Comparison of ENCODE assay signal across 16 cellular contexts in the genomic region with DNA sequence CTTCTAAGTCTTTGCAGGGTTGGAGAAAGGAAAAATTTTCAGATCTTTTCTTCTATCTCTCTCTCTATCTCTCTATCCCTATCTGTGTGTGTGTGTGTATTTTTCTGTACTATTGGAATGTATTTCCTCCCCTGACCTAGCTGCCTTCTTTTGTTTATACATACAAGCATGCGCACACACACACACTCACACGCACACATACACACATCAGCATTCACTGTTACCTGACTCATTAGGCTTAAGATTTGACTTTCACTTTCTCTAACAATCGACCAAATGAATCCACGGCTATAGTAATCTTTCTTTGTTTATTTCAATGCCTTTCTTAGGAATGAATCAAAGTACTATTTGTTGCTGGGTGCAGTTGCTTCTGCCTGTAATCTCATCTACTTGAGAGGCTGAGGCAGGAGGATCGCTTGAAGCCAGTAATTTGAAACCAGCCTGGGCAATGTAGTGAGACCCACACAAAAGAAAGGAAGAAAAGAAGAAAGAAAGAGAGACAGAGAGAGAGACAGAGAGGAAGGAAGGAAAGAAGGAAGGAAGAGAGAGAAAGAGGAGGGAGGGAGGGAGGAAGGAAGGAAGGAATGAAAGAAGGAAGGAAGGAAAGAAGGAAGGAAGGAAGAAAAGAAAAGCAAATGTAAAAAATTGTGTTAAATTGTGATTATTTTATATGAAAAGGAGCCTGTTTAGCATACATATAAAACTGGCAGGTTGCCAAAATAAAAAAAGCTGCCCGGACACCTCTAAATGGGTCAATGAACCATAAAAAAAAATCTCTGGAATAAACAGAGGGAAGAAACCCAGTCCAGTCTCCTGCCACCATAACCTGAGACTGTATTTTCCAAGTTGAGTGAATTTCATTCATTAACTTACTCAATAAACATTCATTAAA.
DNase-seq lines count a peak whose midpoint lies in the region; ATAC-seq, FAIRE-seq and TF ChIP-seq lines count a peak whose summit lies in the region.
"Had no signal": no experiment of that assay in that cellular context is flagged by ENCODE, and none has a peak within 500 bp of the region (broad histone marks: within the 10 kb centered on the region; RNA-seq: fewer than 3 reads in every experiment).

No MANE protein-coding gene starts in this region.

- peaks cover 50% of the 10 kb centered on the region for H3K27me3 ChIP-seq in PC-3 (ENCODE audit: low read length)

- no peak overlapping the region for H3K4me3 Mint-ChIP-seq in HFFc6
- H3K4me3 Mint-ChIP-seq: memory B cell had no signal

- CTCF ChIA-PET in PC-3 (lab: Charles Lee), result no interaction called here

- no TSS peak for BruUV-seq in PC-3 (replicated peaks; lab: Mats Ljungman, UMichigan)

- POLR2A ChIA-PET in PC-3 (lab: Charles Lee; ENCODE audit: unreplicated experiment), result no interaction called here

- no peak overlapping the region for H2AFZ ChIP-seq in PC-3 (ENCODE audit: low read length)

- H4K20me1 ChIP-seq in PC-3 (ENCODE audit: low read length), result no peaks in the 10 kb centered on the region

- no peak for FAIRE-seq in urothelium cell line (lab: Jason Lieb, UNC)

- H3K9me3 Mint-ChIP-seq in HFFc6, result no peaks in the 10 kb centered on the region; the same call in 1 of the 2 replicates
- H3K9me3 Mint-ChIP-seq: memory B cell had no signal

- H3K36me3 ChIP-seq in PC-3 (ENCODE audit: low read depth, low read length), result no peaks in the 10 kb centered on the region
- H3K36me3 ChIP-seq: cardiac muscle cell had no signal

- no peaks in the 10 kb centered on the region for H3K9me3 ChIP-seq in PC-3 (ENCODE audit: low read length)

- no peak for ATAC-seq in PC-3
- ATAC-seq: Right ventricle myocardium inferior had no signal

- peak overlapping the region; percentile 32; the same call in 1 of the 2 replicates for H3K4me3 ChIP-seq in PC-3 (ENCODE audit: low read length)
- H3K4me3 ChIP-seq: cardiac muscle cell, smooth muscle cell had no signal

- no peaks in the 10 kb centered on the region for H3K36me3 Mint-ChIP-seq in HFFc6 (ENCODE audit: low read depth)
- H3K36me3 Mint-ChIP-seq: memory B cell had no signal

- TF ChIP-seq CTCF in PC-3 (conservative IDR thresholded peaks at IDR 0.05; ENCODE audit: low read depth, low read length), result no peak
- TF ChIP-seq CTCF in HFFc6 (IDR thresholded peaks at IDR 0.05), result no peak

- no peak overlapping the region for H3K9ac ChIP-seq in PC-3 (ENCODE audit: low read length)
- H3K9ac ChIP-seq: KMS-11 had no signal

- H3K27ac Mint-ChIP-seq in HFFc6, result no peak overlapping the region
- H3K27ac Mint-ChIP-seq: memory B cell had no signal

- no peaks in the 10 kb centered on the region for H3F3A ChIP-seq in PC-3 (ENCODE audit: low read length, unreplicated experiment)

- no peaks in the 10 kb centered on the region for H3K9me2 ChIP-seq in PC-3 (replicated peaks; ENCODE audit: low read length)

- intact Hi-C loops in PC-3 (cut with micrococcal nuclease), result no loop called here

- no peak overlapping the region for H3K27ac ChIP-seq in PC-3 (ENCODE audit: low read length)
- no peak overlapping the region for H3K27ac ChIP-seq in epithelial cell of prostate
- H3K27ac ChIP-seq: cardiac muscle cell, KMS-11 had no signal

- H3K4me1 Mint-ChIP-seq in HFFc6 (ENCODE audit: low read depth), result no peaks in the 10 kb centered on the region
- H3K4me1 Mint-ChIP-seq: memory B cell had no signal

- H3K79me2 ChIP-seq in PC-3 (ENCODE audit: low read length), result no peaks in the 10 kb centered on the region

- H3K4me1 ChIP-seq in PC-3 (ENCODE audit: insufficient read depth, low read length), result no peaks in the 10 kb centered on the region

- peak overlapping the region; percentile 37 for H3K4me2 ChIP-seq in PC-3 (ENCODE audit: low read length)
- H3K4me2 ChIP-seq: KMS-11 had no signal

- no peaks in the 10 kb centered on the region; the same call in 1 of the 2 replicates for H3K27me3 Mint-ChIP-seq in HFFc6 (ENCODE audit: insufficient read depth)

- DNase-seq in ELR (ENCODE audit: low read depth), result peak; percentile 47
- no peak for DNase-seq in PC-3
- peak; percentile 60 for DNase-seq in epithelial cell of prostate (ENCODE audit: low read depth, low spot score)
- DNase-seq in myocyte (ENCODE audit: low read depth), result peak; percentile 2
- DNase-seq in HFFc6, result no peak
- DNase-seq in cortex of kidney (lab: John Stamatoyannopoulos, UW), result no peak
- no peak for DNase-seq in cerebellar nuclear complex (lab: John Stamatoyannopoulos, UW)
- DNase-seq in urothelium cell line (ENCODE audit: low spot score), result no peak
- DNase-seq: activated gamma-delta T cell treated with Interleukin-2 at 50 U/mL for 16 hours, NCI-H1694 treated with DMSO at 0.1 percent for 48 hours, NCI-H748 treated with DMSO at 0.1 percent for 48 hours had no signal

Comparison
In these comparisons a context has a peak if more than half of its experiments do, and no peak if none do; other contexts are left out.
1. DNase-seq: peak in ELR (single experiment), epithelial cell of prostate (single experiment) and myocyte (single experiment); none in PC-3 (single experiment), HFFc6 (single experiment), cortex of kidney (single experiment), cerebellar nuclear complex (0 of 2) and urothelium cell line (single experiment).